Comparison of ENCODE assay signal across 28 cellular contexts in genomic region chr3:140576444-140576843, GRCh38.
"Had no signal": no experiment of that assay in that cellular context is flagged by ENCODE, and none has a peak within 500 bp of the region (broad histone marks: within the 10 kb centered on the region; RNA-seq: fewer than 3 reads in every experiment).

No MANE protein-coding gene starts in this region.

- H3K4me3 Mint-ChIP-seq: stimulated activated effector memory CD8-positive, alpha-beta T cell treated with anti-CD3 and anti-CD28 coated beads, Interleukin-12 subunit alpha, Interleukin-12 subunit beta, amount 100 ng/mL, for 72 hours; stimulated activated memory B cell treated with anti-CD40 and anti-IgM and Interleukin-4, amounts not matched to agents 10 μg/mL and 1 μg/mL and 100 μg/mL, for 72 hours; stimulated activated naive B cell treated with anti-CD40 and anti-IgM and Interleukin-4, amounts not matched to agents 10 μg/mL and 1 μg/mL and 100 μg/mL, for 72 hours; stimulated activated naive CD8-positive, alpha-beta T cell treated with anti-CD3 and anti-CD28 coated beads, Interleukin-15, amount 100 ng/mL, for 72 hours; stimulated activated naive CD8-positive, alpha-beta T cell treated with anti-CD3 and anti-CD28 coated beads, Interleukin-15, Interleukin-2, amounts not matched to agents 100 ng/mL and 50 ng/mL, for 24 hours; type B pancreatic cell had no signal

- H3K36me3 ChIP-seq: stomach, suprapubic skin, thoracic aorta, thyroid gland, tibial artery, transverse colon, upper lobe of left lung, upper lobe of right lung, uterus, vagina had no signal

- FAIRE-seq: urothelium cell line had no signal

- H3K36me3 Mint-ChIP-seq: stimulated activated effector memory CD8-positive, alpha-beta T cell treated with anti-CD3 and anti-CD28 coated beads, Interleukin-12 subunit alpha, Interleukin-12 subunit beta, amount 100 ng/mL, for 72 hours; stimulated activated memory B cell treated with anti-CD40 and anti-IgM and Interleukin-4, amounts not matched to agents 10 μg/mL and 1 μg/mL and 100 μg/mL, for 72 hours; stimulated activated naive B cell treated with anti-CD40 and anti-IgM and Interleukin-4, amounts not matched to agents 10 μg/mL and 1 μg/mL and 100 μg/mL, for 72 hours; type B pancreatic cell had no signal

- ATAC-seq: stimulated activated effector memory CD8-positive, alpha-beta T cell treated with anti-CD3 and anti-CD28 coated beads, Interleukin-12 subunit alpha, Interleukin-12 subunit beta, amount 100 ng/mL, for 72 hours; stimulated activated memory B cell treated with anti-CD40 and anti-IgM and Interleukin-4, amounts not matched to agents 10 μg/mL and 1 μg/mL and 100 μg/mL, for 72 hours; stimulated activated naive B cell treated with anti-CD40 and anti-IgM and Interleukin-4, amounts not matched to agents 10 μg/mL and 1 μg/mL and 100 μg/mL, for 72 hours; stimulated activated naive CD8-positive, alpha-beta T cell treated with anti-CD3 and anti-CD28 coated beads, Interleukin-15, amount 100 ng/mL, for 72 hours; stimulated activated naive CD8-positive, alpha-beta T cell treated with anti-CD3 and anti-CD28 coated beads, Interleukin-15, Interleukin-2, amounts not matched to agents 100 U/mL and 50 U/mL, for 24 hours; upper lobe of right lung had no signal

- H3K4me3 ChIP-seq: stomach, suprapubic skin, testis, thoracic aorta, thyroid gland, tibial artery, transverse colon, upper lobe of left lung, upper lobe of right lung, uterus, vagina had no signal

- H3K9me3 ChIP-seq: stomach, suprapubic skin, testis, thoracic aorta, thyroid gland, tibial artery, transverse colon, upper lobe of left lung, upper lobe of right lung, uterus, vagina had no signal

- DNase-seq: stimulated activated CD4-positive, alpha-beta T cell treated with anti-CD3 and anti-CD28 coated beads, Interleukin-2, amount 100 ng/mL, for 48 hours; stimulated activated CD4-positive, alpha-beta T cell treated with anti-CD3 and anti-CD28 coated beads, Interleukin-4, amount 100 ng/mL, for 1 hour; stimulated activated CD4-positive, alpha-beta T cell treated with anti-CD3 and anti-CD28 coated beads, Interleukin-4, amount 100 ng/mL, for 24 hours; stimulated activated CD4-positive, alpha-beta T cell treated with anti-CD3 and anti-CD28 coated beads, Interleukin-4, amount 100 ng/mL, for 4 hours; stimulated activated CD8-positive, alpha-beta memory T cell treated with anti-CD3 and anti-CD28 coated beads, Interleukin-4, amount 100 ng/mL, for 48 hours; stimulated activated naive B cell treated with anti-CD40 and anti-IgM and Interleukin-4, amounts not matched to agents 10 μg/mL and 1 μg/mL and 100 μg/mL, for 72 hours; stimulated activated naive CD4-positive, alpha-beta T cell; stimulated activated naive CD4-positive, alpha-beta T cell treated with Interleukin-2 at 50 U/mL for 16 hours; stimulated activated naive CD8-positive, alpha-beta T cell treated with anti-CD3 and anti-CD28 coated beads, Interleukin-15, amount 100 ng/mL, for 72 hours; stimulated activated naive CD8-positive, alpha-beta T cell treated with anti-CD3 and anti-CD28 coated beads, Interleukin-15, Interleukin-2, amounts not matched to agents 100 U/mL and 50 U/mL, for 24 hours; stomach; substantia nigra; testis; thyroid gland; tibial artery; transverse colon; trophoblast cell; upper lobe of left lung; upper lobe of right lung; uterus had no signal

- H3K4me1 ChIP-seq: stomach, suprapubic skin, testis, thyroid gland, tibial artery, transverse colon, upper lobe of left lung, upper lobe of right lung, vagina had no signal

- H3K27me3 Mint-ChIP-seq: stimulated activated naive B cell treated with anti-CD40 and anti-IgM and Interleukin-4, amounts not matched to agents 10 μg/mL and 1 μg/mL and 100 μg/mL, for 72 hours; stimulated activated naive CD8-positive, alpha-beta T cell treated with anti-CD3 and anti-CD28 coated beads, Interleukin-15, Interleukin-2, amounts not matched to agents 100 ng/mL and 50 ng/mL, for 24 hours; type B pancreatic cell had no signal

- H3K9me3 Mint-ChIP-seq: stimulated activated effector memory CD8-positive, alpha-beta T cell treated with anti-CD3 and anti-CD28 coated beads, Interleukin-12 subunit alpha, Interleukin-12 subunit beta, amount 100 ng/mL, for 72 hours; stimulated activated memory B cell treated with anti-CD40 and anti-IgM and Interleukin-4, amounts not matched to agents 10 μg/mL and 1 μg/mL and 100 μg/mL, for 72 hours; stimulated activated naive B cell treated with anti-CD40 and anti-IgM and Interleukin-4, amounts not matched to agents 10 μg/mL and 1 μg/mL and 100 μg/mL, for 72 hours; stimulated activated naive CD8-positive, alpha-beta T cell treated with anti-CD3 and anti-CD28 coated beads, Interleukin-15, amount 100 ng/mL, for 72 hours; stimulated activated naive CD8-positive, alpha-beta T cell treated with anti-CD3 and anti-CD28 coated beads, Interleukin-15, Interleukin-2, amounts not matched to agents 100 ng/mL and 50 ng/mL, for 24 hours; type B pancreatic cell had no signal

- H3K27me3 ChIP-seq: stomach, suprapubic skin, testis, thyroid gland, tibial artery, transverse colon, upper lobe of left lung, upper lobe of right lung, uterus, vagina had no signal

- H3K27ac Mint-ChIP-seq: stimulated activated effector memory CD8-positive, alpha-beta T cell treated with anti-CD3 and anti-CD28 coated beads, Interleukin-12 subunit alpha, Interleukin-12 subunit beta, amount 100 ng/mL, for 72 hours; stimulated activated memory B cell treated with anti-CD40 and anti-IgM and Interleukin-4, amounts not matched to agents 10 μg/mL and 1 μg/mL and 100 μg/mL, for 72 hours; stimulated activated naive B cell treated with anti-CD40 and anti-IgM and Interleukin-4, amounts not matched to agents 10 μg/mL and 1 μg/mL and 100 μg/mL, for 72 hours; stimulated activated naive CD8-positive, alpha-beta T cell treated with anti-CD3 and anti-CD28 coated beads, Interleukin-15, amount 100 ng/mL, for 72 hours; stimulated activated naive CD8-positive, alpha-beta T cell treated with anti-CD3 and anti-CD28 coated beads, Interleukin-15, Interleukin-2, amounts not matched to agents 100 ng/mL and 50 ng/mL, for 24 hours; type B pancreatic cell had no signal

- H3K4me1 Mint-ChIP-seq: stimulated activated effector memory CD8-positive, alpha-beta T cell treated with anti-CD3 and anti-CD28 coated beads, Interleukin-12 subunit alpha, Interleukin-12 subunit beta, amount 100 ng/mL, for 72 hours; stimulated activated memory B cell treated with anti-CD40 and anti-IgM and Interleukin-4, amounts not matched to agents 10 μg/mL and 1 μg/mL and 100 μg/mL, for 72 hours; stimulated activated naive B cell treated with anti-CD40 and anti-IgM and Interleukin-4, amounts not matched to agents 10 μg/mL and 1 μg/mL and 100 μg/mL, for 72 hours; stimulated activated naive CD8-positive, alpha-beta T cell treated with anti-CD3 and anti-CD28 coated beads, Interleukin-15, amount 100 ng/mL, for 72 hours had no signal

- H3K27ac ChIP-seq: stomach, suprapubic skin, testis, thoracic aorta, thyroid gland, tibial artery, transverse colon, upper lobe of left lung, upper lobe of right lung, uterus, vagina had no signal
